11 cellular contexts compared by ENCODE assay signal in genomic region chr7:111853231-111853990, GRCh38.
A peak's percentile ranks its signal among the peaks of the same experiment; 100 is the strongest.
DNase-seq lines count a peak whose midpoint lies in the region; ATAC-seq and TF ChIP-seq lines count a peak whose summit lies in the region.
"Had no signal": no experiment of that assay in that cellular context is flagged by ENCODE, and none has a peak within 500 bp of the region (broad histone marks: within the 10 kb centered on the region; RNA-seq: fewer than 3 reads in every experiment).

No MANE protein-coding gene starts in this region.

- TF ChIP-seq CTCF in AG04450 (IDR thresholded peaks at IDR 0.05; ENCODE audit: low read depth, low read length) (peak; percentile 23), GM13977 (IDR thresholded peaks at IDR 0.05; ENCODE audit: extremely low read depth, insufficient read depth, missing control alignments) (peak; percentile 9), SK-N-SH (IDR thresholded peaks at IDR 0.05) (peak; percentile 59)

- H3K36me3 ChIP-seq in SK-N-SH (replicated peaks in 1 of 2; ENCODE audit: control insufficient read depth in 1 of 2, insufficient read depth in 2 of 2, low read length in 1 of 2): no peaks in the 10 kb centered on the region

- DNase-seq in AG04450 (ENCODE audit: low read depth, low spot score) (no peak), GM13977 (ENCODE audit: low spot score) (no peak), SK-N-SH (no peak), fibroblast of peridontal ligament (ENCODE audit: extremely low read depth) (peak; percentile 18), NCI-H774 (lab: John Stamatoyannopoulos, UW) (no peak)
- DNase-seq in stimulated activated naive CD4-positive, alpha-beta T cell treated with Interleukin-2 at 50 U/mL for 16 hours (lab: John Stamatoyannopoulos, UW): no peak
- DNase-seq: CD4-positive, alpha-beta memory T cell; NCI-H1417; T-helper 9 cell had no signal

- WGBS in SK-N-SH (ENCODE audit: low lambda C conversion rate): 96% methylated on average over 9 of the region's 10 CpGs

- H3K9me2 ChIP-seq in SK-N-SH: no peaks in the 10 kb centered on the region

- peaks cover 0 to 11% of the 10 kb centered on the region in 2 experiments; a peak in 2 of 4 replicates for H3K4me1 ChIP-seq in SK-N-SH (ENCODE audit: control insufficient read depth in 1 of 2, insufficient read depth in 2 of 2, low read depth in 1 of 2, low read length in 1 of 2)

- H3K4me3 ChIP-seq in AG04450 (ENCODE audit: low read depth, low read length): no peak overlapping the region
- no peak overlapping the region for H3K4me3 ChIP-seq in SK-N-SH (ENCODE audit: low read depth in 2 of 2, low read length in 1 of 2)

- POLR2A ChIA-PET in AG04450 (lab: Yijun Ruan, JAX) (no interaction called here), SK-N-SH (lab: Yijun Ruan, JAX) (no interaction called here)

- in situ Hi-C loops in GM13977 (cut with MboI; ENCODE audit: low pct_unique_long_range_greater_than_20kb, low sequenced_read_pairs, unreplicated experiment): no loop called here

- no peak for ATAC-seq in GM19452 (IDR thresholded peaks at IDR 0.05; ENCODE audit: unreplicated experiment)
- no peak for ATAC-seq in HG03469 (IDR thresholded peaks at IDR 0.05; ENCODE audit: unreplicated experiment)

- no peak overlapping the region for H3K9ac ChIP-seq in SK-N-SH

- no peaks in the 10 kb centered on the region for H3F3A ChIP-seq in SK-N-SH (replicated peaks; ENCODE audit: insufficient read depth)

- H2AFZ ChIP-seq in SK-N-SH (ENCODE audit: low read depth): no peak overlapping the region

- TF ChIP-seq RAD21 in SK-N-SH (IDR thresholded peaks at IDR 0.05; ENCODE audit: low read length): peak; percentile 64

- H3K79me2 ChIP-seq in SK-N-SH (ENCODE audit: insufficient read depth): no peaks in the 10 kb centered on the region

- H3K27ac ChIP-seq in AG04450 (ENCODE audit: low read depth, low read length) (no peak overlapping the region), SK-N-SH (ENCODE audit: low read depth in 2 of 2, low read length in 1 of 2) (no peak overlapping the region)

- H3K9me3 ChIP-seq in AG04450 (ENCODE audit: control insufficient read depth, insufficient read depth, low read length) (peaks cover 3% of the 10 kb centered on the region; the same call in 1 of the 2 replicates), SK-N-SH (no peaks in the 10 kb centered on the region)

- no peaks in the 10 kb centered on the region for H4K20me1 ChIP-seq in SK-N-SH (ENCODE audit: insufficient read depth)

- H3K4me2 ChIP-seq in SK-N-SH: no peak overlapping the region

- CTCF ChIA-PET in AG04450 (lab: Charles Lee): interaction anchor here (0.8 to 6.2 kb wide), 9 partner anchors 9 to 112 kb away, joined by 3 to 83 read pairs (median 22); no protein-coding TSS in a partner anchor
- CTCF ChIA-PET in SK-N-SH (lab: Yijun Ruan, JAX): interaction anchor here (0.7 to 7.9 kb wide), 24 partner anchors 9 to 1432 kb away, joined by 3 to 187 read pairs (median 8); no protein-coding TSS in a partner anchor

- H3K27me3 ChIP-seq in AG04450 (ENCODE audit: control insufficient read depth, insufficient read depth, low read length) (no peaks in the 10 kb centered on the region), SK-N-SH (ENCODE audit: insufficient read depth) (no peaks in the 10 kb centered on the region)

- no peak for TF ChIP-seq EP300 in SK-N-SH (IDR thresholded peaks at IDR 0.05; ENCODE audit: borderline replicate concordance in 1 of 2, low read depth in 1 of 2, low read length in 1 of 2)

TF ChIP-seq in SK-N-SH, 30 proteins besides CTCF, POLR2A, EP300 and RAD21:
- TF ChIP-seq MXI1 (IDR thresholded peaks at IDR 0.05; ENCODE audit: low read depth, low read length): no peak
- peak; percentile 77 for TF ChIP-seq SMC3 (IDR thresholded peaks at IDR 0.05; ENCODE audit: low read depth, low read length)

Comparison
In these comparisons a context has a peak if more than half of its experiments do, and no peak if none do; other contexts are left out.
1. CTCF ChIP-seq: peak in every context shown above with its lines; median percentile 59 in SK-N-SH; 23 in AG04450; 9 in GM13977.